Comparison of ENCODE assay signal across 10 cellular contexts in the genomic region with DNA sequence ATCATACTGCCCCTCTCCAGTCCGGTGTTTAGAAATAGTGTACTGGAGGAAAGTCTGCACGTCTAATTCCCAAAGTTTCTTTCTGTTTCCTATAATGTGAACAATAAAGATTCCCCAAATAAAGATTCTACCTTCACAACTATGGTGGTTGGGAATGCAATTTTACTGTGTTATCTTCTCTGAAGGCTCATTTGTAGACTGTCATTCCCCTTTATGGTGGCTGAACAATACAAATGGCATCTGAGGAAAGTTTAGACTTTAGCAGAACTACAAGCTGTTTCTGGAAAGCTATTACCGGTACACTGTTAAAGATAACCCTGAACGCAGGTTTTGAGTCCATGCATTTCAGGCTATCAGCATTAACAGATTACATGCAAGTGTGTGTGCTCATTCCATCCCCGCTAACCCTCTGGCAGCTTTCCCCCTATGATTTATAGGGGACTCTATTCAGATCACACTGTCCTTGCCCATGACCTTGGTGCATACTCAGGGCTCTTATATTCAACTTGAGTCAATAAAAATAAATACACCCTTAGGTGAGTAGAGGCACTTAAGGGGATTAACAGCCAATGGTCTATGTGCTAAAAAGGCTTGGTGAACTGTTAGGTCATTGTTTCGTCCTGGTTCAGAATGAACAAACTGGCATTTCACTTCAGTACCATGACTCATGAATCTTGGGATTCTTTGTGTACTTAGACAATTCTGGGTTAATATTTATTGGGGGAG.
DNase-seq lines count a peak whose midpoint lies in the region; ATAC-seq, FAIRE-seq and TF ChIP-seq lines count a peak whose summit lies in the region.
"Had no signal": no experiment of that assay in that cellular context is flagged by ENCODE, and none has a peak within 500 bp of the region (broad histone marks: within the 10 kb centered on the region; RNA-seq: fewer than 3 reads in every experiment).

No MANE protein-coding gene starts in this region.

- peak in 1 of 2 experiments; percentile 39; a peak in 1 of 4 replicates for TF ChIP-seq EP300 in HepG2 (IDR thresholded peaks at IDR 0.05; ENCODE audit: low read depth in 2 of 2, low read length in 2 of 2)
- TF ChIP-seq EP300 in HepG2 (CRISPR knock-in tag; IDR thresholded peaks at IDR 0.05; ENCODE audit: borderline replicate concordance), result no peak

- no peak overlapping the region for H3K27ac ChIP-seq in HepG2 (ENCODE audit: extremely low read length, insufficient read depth, low read length)
- H3K27ac ChIP-seq in neural progenitor cell, result no peak overlapping the region

- no peak overlapping the region for H2AFZ ChIP-seq in HepG2 (ENCODE audit: low read length)
- H2AFZ ChIP-seq in neural progenitor cell (replicated peaks), result no peak overlapping the region

- H3K4me2 ChIP-seq in HepG2 (ENCODE audit: low read depth, low read length) (peak overlapping the region; percentile 63), neural progenitor cell (no peak overlapping the region)

- peaks cover 39% of the 10 kb centered on the region for H3K4me1 Mint-ChIP-seq in neural progenitor cell
- H3K4me1 Mint-ChIP-seq: T-cell had no signal

- POLR2A ChIA-PET in HepG2 (lab: Yijun Ruan, JAX), result no interaction called here

- H3K36me3 ChIP-seq in BE2C, result peaks cover 21% of the 10 kb centered on the region
- H3K36me3 ChIP-seq in HepG2 (replicated peaks in 1 of 2; ENCODE audit: control insufficient read depth in 1 of 2, insufficient read depth in 2 of 2, low read length in 2 of 2), result no peaks in the 10 kb centered on the region
- no peaks in the 10 kb centered on the region for H3K36me3 ChIP-seq in neural progenitor cell

- CTCF ChIA-PET in HepG2 (lab: Yijun Ruan, JAX; ENCODE audit: low intra/inter-chr PET ratio, low total read pairs), result no interaction called here

- DNase-seq in BE2C (peak; percentile 27), HuH-7.5 (ENCODE audit: low spot score) (peak; percentile 8), astrocyte of the hippocampus (ENCODE audit: low read depth, low spot score) (peak; percentile 71), HepG2 (ENCODE audit: low spot score) (peak; percentile 66), neural progenitor cell (ENCODE audit: low spot score) (no peak), cortex of kidney (lab: John Stamatoyannopoulos, UW) (no peak), ecto neural progenitor cell (ENCODE audit: low spot score) (no peak)
- DNase-seq: stimulated activated CD4-positive, alpha-beta T cell treated with anti-CD3 and anti-CD28 coated beads, Interleukin-4, amount 100 ng/mL, for 24 hours; T-cell had no signal

- H3K9ac ChIP-seq in HepG2 (ENCODE audit: insufficient read depth, low read depth, low read length), result no peak overlapping the region
- H3K9ac ChIP-seq in neural progenitor cell, result no peak overlapping the region

- H3K27ac Mint-ChIP-seq in neural progenitor cell, result no peak overlapping the region
- H3K27ac Mint-ChIP-seq: T-cell had no signal

- H3F3A ChIP-seq in neural progenitor cell (ENCODE audit: low read depth), result no peaks in the 10 kb centered on the region

- intact Hi-C loops in HepG2 (cut with micrococcal nuclease; ENCODE audit: unreplicated experiment), result no loop called here

- no peaks in the 10 kb centered on the region for H4K20me1 ChIP-seq in HepG2 (ENCODE audit: insufficient read depth, low read length)
- H4K20me1 ChIP-seq in neural progenitor cell (ENCODE audit: low read depth), result no peaks in the 10 kb centered on the region

- H3K79me2 ChIP-seq in HepG2 (ENCODE audit: insufficient read depth, low read length) (no peaks in the 10 kb centered on the region), neural progenitor cell (ENCODE audit: low read depth) (no peaks in the 10 kb centered on the region)

- no TSS peak for BruUV-seq in HepG2 (replicated peaks; lab: Mats Ljungman, UMichigan)

- ATAC-seq in HepG2 (peak; percentile 74), GM19397 (IDR thresholded peaks at IDR 0.05; ENCODE audit: unreplicated experiment) (no peak)
- ATAC-seq: T-cell had no signal

- no peaks in the 10 kb centered on the region for H3K9me3 Mint-ChIP-seq in neural progenitor cell
- H3K9me3 Mint-ChIP-seq: T-cell had no signal

- whole genome bisulfite sequencing in HepG2 (ENCODE audit: low lambda C conversion rate), result 7% methylated on average over 6 of the region's 6 CpGs

- H3K27me3 Mint-ChIP-seq in neural progenitor cell (ENCODE audit: insufficient read depth, low read depth), result peaks cover 3% of the 10 kb centered on the region

- no peak overlapping the region for H3K4me3 Mint-ChIP-seq in neural progenitor cell
- H3K4me3 Mint-ChIP-seq: T-cell had no signal

- peaks cover 53% of the 10 kb centered on the region for H3K4me1 ChIP-seq in BE2C
- peaks cover 29% of the 10 kb centered on the region for H3K4me1 ChIP-seq in HepG2 (ENCODE audit: insufficient read depth, low read length)
- H3K4me1 ChIP-seq in neural progenitor cell, result peaks cover 20% of the 10 kb centered on the region

- in situ Hi-C loops in HepG2 (cut with HindIII; ENCODE audit: extremely low pct_ligation_motif_present, low pct_unique_long_range_greater_than_20kb), result no loop called here

- TF ChIP-seq POLR2A in HepG2 (IDR thresholded peaks at IDR 0.05; ENCODE audit: insufficient read depth in 1 of 2, low read depth in 2 of 2, low read length in 2 of 2), result no peak

- H3K4me3 ChIP-seq in BE2C (ENCODE audit: low read depth, low read length), result peak overlapping the region; percentile 5; the same call in 1 of the 2 replicates
- H3K4me3 ChIP-seq in HepG2 (replicated peaks in 1 of 3; ENCODE audit: insufficient read depth in 1 of 3, low read depth in 2 of 3, low read length in 3 of 3), result peak overlapping the region; percentile 6 to 45 (median 34); a peak in 3 of 6 replicates
- H3K4me3 ChIP-seq in neural progenitor cell, result no peak overlapping the region

- peaks cover 5% of the 10 kb centered on the region for H3K36me3 Mint-ChIP-seq in neural progenitor cell
- H3K36me3 Mint-ChIP-seq: T-cell had no signal

- H3K27me3 ChIP-seq in BE2C (no peaks in the 10 kb centered on the region), HepG2 (ENCODE audit: control insufficient read depth in 1 of 2, insufficient read depth in 2 of 2, low read length in 2 of 2) (peaks cover 0 to 3% of the 10 kb centered on the region in 2 experiments; a peak in 2 of 5 replicates), neural progenitor cell (no peaks in the 10 kb centered on the region)

- peak; percentile 49 for FAIRE-seq in HepG2 (lab: Jason Lieb, UNC)

- TF ChIP-seq CTCF in BE2C (IDR thresholded peaks at IDR 0.05; ENCODE audit: low read depth, low read length), result no peak
- no peak for TF ChIP-seq CTCF in HepG2 (CRISPR knock-in tag; IDR thresholded peaks at IDR 0.05)
- TF ChIP-seq CTCF in neural progenitor cell (IDR thresholded peaks at IDR 0.05), result no peak

- TF ChIP-seq RAD21 in HepG2 (CRISPR knock-in tag; IDR thresholded peaks at IDR 0.05), result no peak

- H3K9me3 ChIP-seq in BE2C (no peaks in the 10 kb centered on the region), HepG2 (ENCODE audit: low read length) (no peaks in the 10 kb centered on the region), neural progenitor cell (ENCODE audit: low read depth) (no peaks in the 10 kb centered on the region)

TF ChIP-seq in HepG2, 621 proteins besides CTCF, POLR2A, EP300 and RAD21 (continues in another document):
- TF ChIP-seq SOX5 (CRISPR knock-in tag; IDR thresholded peaks at IDR 0.05; ENCODE audit: borderline replicate concordance) (peak; percentile 80; the same call in 1 of the 2 replicates), NAIF1 (CRISPR knock-in tag; IDR thresholded peaks at IDR 0.05; ENCODE audit: borderline replicate concordance) (no peak), MAFF (IDR thresholded peaks at IDR 0.05; ENCODE audit: low read depth, low read length) (peak; percentile 19; the same call in 1 of the 2 replicates), ZBTB7B (CRISPR knock-in tag; IDR thresholded peaks at IDR 0.05) (no peak), ZNF136 (CRISPR knock-in tag; IDR thresholded peaks at IDR 0.05; ENCODE audit: low read depth) (no peak), SOX6 (IDR thresholded peaks at IDR 0.05) (no peak), SOX6 (CRISPR knock-in tag; IDR thresholded peaks at IDR 0.05) (peak; percentile 57; the same call in 1 of the 2 replicates), ARNT2 (CRISPR knock-in tag; IDR thresholded peaks at IDR 0.05; ENCODE audit: low read depth) (no peak), ZNF253 (CRISPR knock-in tag; IDR thresholded peaks at IDR 0.05; ENCODE audit: borderline replicate concordance) (no peak), MLLT10 (CRISPR knock-in tag; IDR thresholded peaks at IDR 0.05) (no peak), MAFK (conservative IDR thresholded peaks at IDR 0.05 in 1 of 2, IDR thresholded peaks at IDR 0.05 in 1 of 2; ENCODE audit: low read length in 2 of 2) (peak; percentile 7 to 16; a peak in 2 of 4 replicates)
- TF ChIP-seq, protein P1, sequence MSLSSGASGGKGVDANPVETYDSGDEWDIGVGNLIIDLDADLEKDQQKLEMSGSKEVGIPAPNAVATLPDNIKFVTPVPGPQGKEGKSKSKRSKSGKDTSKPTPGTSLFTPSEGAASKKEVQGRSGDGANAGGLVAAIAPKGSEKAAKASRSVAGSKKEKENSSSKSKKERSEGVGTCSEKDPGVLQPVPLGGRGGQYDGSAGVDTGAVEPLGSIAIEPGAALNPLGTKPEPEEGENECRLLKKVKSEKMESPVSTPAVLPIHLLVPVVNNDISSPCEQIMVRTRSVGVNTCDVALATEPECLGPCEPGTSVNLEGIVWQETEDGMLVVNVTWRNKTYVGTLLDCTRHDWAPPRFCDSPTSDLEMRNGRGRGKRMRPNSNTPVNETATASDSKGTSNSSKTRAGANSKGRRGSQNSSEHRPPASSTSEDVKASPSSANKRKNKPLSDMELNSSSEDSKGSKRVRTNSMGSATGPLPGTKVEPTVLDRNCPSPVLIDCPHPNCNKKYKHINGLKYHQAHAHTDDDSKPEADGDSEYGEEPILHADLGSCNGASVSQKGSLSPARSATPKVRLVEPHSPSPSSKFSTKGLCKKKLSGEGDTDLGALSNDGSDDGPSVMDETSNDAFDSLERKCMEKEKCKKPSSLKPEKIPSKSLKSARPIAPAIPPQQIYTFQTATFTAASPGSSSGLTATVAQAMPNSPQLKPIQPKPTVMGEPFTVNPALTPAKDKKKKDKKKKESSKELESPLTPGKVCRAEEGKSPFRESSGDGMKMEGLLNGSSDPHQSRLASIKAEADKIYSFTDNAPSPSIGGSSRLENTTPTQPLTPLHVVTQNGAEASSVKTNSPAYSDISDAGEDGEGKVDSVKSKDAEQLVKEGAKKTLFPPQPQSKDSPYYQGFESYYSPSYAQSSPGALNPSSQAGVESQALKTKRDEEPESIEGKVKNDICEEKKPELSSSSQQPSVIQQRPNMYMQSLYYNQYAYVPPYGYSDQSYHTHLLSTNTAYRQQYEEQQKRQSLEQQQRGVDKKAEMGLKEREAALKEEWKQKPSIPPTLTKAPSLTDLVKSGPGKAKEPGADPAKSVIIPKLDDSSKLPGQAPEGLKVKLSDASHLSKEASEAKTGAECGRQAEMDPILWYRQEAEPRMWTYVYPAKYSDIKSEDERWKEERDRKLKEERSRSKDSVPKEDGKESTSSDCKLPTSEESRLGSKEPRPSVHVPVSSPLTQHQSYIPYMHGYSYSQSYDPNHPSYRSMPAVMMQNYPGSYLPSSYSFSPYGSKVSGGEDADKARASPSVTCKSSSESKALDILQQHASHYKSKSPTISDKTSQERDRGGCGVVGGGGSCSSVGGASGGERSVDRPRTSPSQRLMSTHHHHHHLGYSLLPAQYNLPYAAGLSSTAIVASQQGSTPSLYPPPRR (CRISPR knock-in tag; IDR thresholded peaks at IDR 0.05; ENCODE audit: borderline replicate concordance), result 0 out of 2 replicates have a peak, but pooled peaks have one; percentile 37

Comparison
In these comparisons a context has a peak if more than half of its experiments do, and no peak if none do; other contexts are left out.
1. DNase-seq: peak in BE2C (single experiment), HuH-7.5 (single experiment), astrocyte of the hippocampus (single experiment) and HepG2 (single experiment); none in neural progenitor cell (single experiment), cortex of kidney (single experiment) and ecto neural progenitor cell (single experiment).